ENCODE assay signal across 6 cellular contexts in genomic region chr2:130878933-130879332, GRCh38.
"Had no signal": no experiment of that assay in that cellular context is flagged by ENCODE, and none has a peak within 500 bp of the region (broad histone marks: within the 10 kb centered on the region; RNA-seq: fewer than 3 reads in every experiment).

No MANE protein-coding gene starts in this region.

- FAIRE-seq: HTR-8/SVneo had no signal

- H3K4me3 Mint-ChIP-seq: H9, IgD-negative memory B cell had no signal

- H3K9me3 Mint-ChIP-seq: IgD-negative memory B cell had no signal

- H3K36me3 Mint-ChIP-seq: IgD-negative memory B cell had no signal

- H3K4me3 ChIP-seq: GM23248 had no signal

- H2AFZ ChIP-seq: GM23248 had no signal

- DNase-seq: GM23248, GOT3, H9, HCEC 1CT had no signal

- H3K27ac ChIP-seq: GM23248 had no signal

- H3K27ac Mint-ChIP-seq: H9, IgD-negative memory B cell had no signal

- H3K9ac ChIP-seq: GM23248 had no signal
